Comparison of ENCODE assay signal across 22 cellular contexts in genomic region chr6:38846844-38847243, GRCh38.
A peak's percentile ranks its signal among the peaks of the same experiment; 100 is the strongest.
DNase-seq lines count a peak whose midpoint lies in the region; ATAC-seq, FAIRE-seq and TF ChIP-seq lines count a peak whose summit lies in the region.
"Had no signal": no experiment of that assay in that cellular context is flagged by ENCODE, and none has a peak within 500 bp of the region (broad histone marks: within the 10 kb centered on the region; RNA-seq: fewer than 3 reads in every experiment).

No MANE protein-coding gene starts in this region.

- H3K36me3 ChIP-seq in HCT116 (ENCODE audit: control insufficient read depth in 1 of 2, insufficient read depth in 2 of 2, low read length in 2 of 2) (no peaks in the 10 kb centered on the region), endothelial cell of umbilical vein (ENCODE audit: control insufficient read depth in 2 of 2, extremely low read depth in 1 of 2, insufficient read depth in 2 of 2, low read length in 2 of 2) (no peaks in the 10 kb centered on the region)
- H3K36me3 ChIP-seq: BE2C, colonic mucosa, tibial artery had no signal

- TF ChIP-seq RAD21 in HCT116 (IDR thresholded peaks at IDR 0.05; ENCODE audit: low read depth), result no peak

- FAIRE-seq in endothelial cell of umbilical vein (lab: Jason Lieb, UNC), result no peak
- FAIRE-seq: endometrium, GM18507 had no signal

- POLR2A ChIA-PET in HCT116 (lab: Charles Lee) (no interaction called here), endothelial cell of umbilical vein (lab: Charles Lee) (no interaction called here)

- H2AFZ ChIP-seq in HCT116 (ENCODE audit: low read depth, low read length, poor library complexity, severe bottlenecking), result no peak overlapping the region
- H2AFZ ChIP-seq in endothelial cell of umbilical vein (ENCODE audit: low read depth, low read length), result no peak overlapping the region

- H3K9me1 ChIP-seq in endothelial cell of umbilical vein (replicated peaks; ENCODE audit: control insufficient read depth, extremely low read depth, insufficient read depth, low read length), result no peaks in the 10 kb centered on the region

- H3K9me2 ChIP-seq in HCT116 (ENCODE audit: insufficient read depth), result no peaks in the 10 kb centered on the region

- dilution Hi-C loops in endothelial cell of umbilical vein (cut with MboI; ENCODE audit: extremely low pct_ligation_motif_present, low sequenced_read_pairs), result no loop called here

- peak; percentile 18 for DNase-seq in HCT116 (ENCODE audit: low read depth, low spot score)
- peak; percentile 55 for DNase-seq in RPMI7951 (ENCODE audit: low read depth)
- no peak for DNase-seq in endothelial cell of umbilical vein (ENCODE audit: low read depth, low spot score)
- peak; percentile 11 for DNase-seq in non-pigmented ciliary epithelial cell (ENCODE audit: low read depth)
- no peak for DNase-seq in SIG-M5 (lab: John Stamatoyannopoulos, UW)
- DNase-seq in DMS79 (lab: John Stamatoyannopoulos, UW), result no peak
- no peak for DNase-seq in nucleus accumbens (lab: John Stamatoyannopoulos, UW)
- DNase-seq: activated CD4-positive, alpha-beta T cell treated with anti-CD3 and anti-CD28 coated beads for 1 hour; activated effector memory CD4-positive, alpha-beta T cell treated with anti-CD3 and anti-CD28 coated beads, Interleukin-2, amount 50 U/mL, for 16 hours; amniotic stem cell; BE2C; colonic mucosa; DMS 273 treated with DMSO at 0.1 percent for 48 hours; H9; immature natural killer cell; NCI-H1694; NCI-H446 treated with DMSO at 0.1 percent for 48 hours; psoas muscle; tibial artery had no signal

- H3K9ac ChIP-seq in HCT116 (ENCODE audit: low read length) (no peak overlapping the region), endothelial cell of umbilical vein (replicated peaks; ENCODE audit: extremely low read depth, insufficient read depth, low read length) (no peak overlapping the region)

- no peak for TF ChIP-seq CTCF in HCT116 (IDR thresholded peaks at IDR 0.05 in 2 of 3, conservative IDR thresholded peaks at IDR 0.05 in 1 of 3; ENCODE audit: borderline replicate concordance in 1 of 3, insufficient read depth in 1 of 3, low read depth in 2 of 3, low read length in 2 of 3)
- no peak for TF ChIP-seq CTCF in endothelial cell of umbilical vein (IDR thresholded peaks at IDR 0.05; ENCODE audit: extremely low read depth in 1 of 2, insufficient read depth in 1 of 2, low read depth in 1 of 2, low read length in 2 of 2)

- TF ChIP-seq POLR2A in HCT116 (IDR thresholded peaks at IDR 0.05; ENCODE audit: borderline replicate concordance, extremely low read depth, insufficient read depth, insufficient read length), result no peak
- no peak for TF ChIP-seq POLR2A in endothelial cell of umbilical vein (IDR thresholded peaks at IDR 0.05; ENCODE audit: low read depth, low read length)

- RAD21 ChIA-PET in HCT116 (lab: Charles Lee; ENCODE audit: low non-redundant PET in 1 of 2, low total read pairs in 2 of 2, uncharacterized antibody in 2 of 2, unreplicated experiment in 2 of 2), result no interaction called here

- H3K27me3 ChIP-seq in HCT116 (ENCODE audit: insufficient read depth, low read length) (peaks cover 51% of the 10 kb centered on the region), endothelial cell of umbilical vein (ENCODE audit: control insufficient read depth in 2 of 2, insufficient read depth in 2 of 2, low read length in 2 of 2) (peaks cover 0 to 2% of the 10 kb centered on the region in 2 experiments)
- H3K27me3 ChIP-seq: BE2C, colonic mucosa, tibial artery had no signal

- intact Hi-C loops in HCT116 (cut with micrococcal nuclease), result no loop called here
- intact Hi-C loops in endothelial cell of umbilical vein (cut with micrococcal nuclease), result no loop called here

- H3K4me2 ChIP-seq in HCT116 (ENCODE audit: low read length) (no peak overlapping the region), endothelial cell of umbilical vein (ENCODE audit: insufficient read depth, low read length) (no peak overlapping the region)

- H3K9me3 ChIP-seq in HCT116 (ENCODE audit: control insufficient read depth in 1 of 2, insufficient read depth in 1 of 2, low read depth in 1 of 2, low read length in 2 of 2) (no peaks in the 10 kb centered on the region), endothelial cell of umbilical vein (replicated peaks; ENCODE audit: control insufficient read depth, insufficient read depth, low read length) (no peaks in the 10 kb centered on the region)
- H3K9me3 ChIP-seq: BE2C, colonic mucosa, psoas muscle, tibial artery had no signal

- H4K20me1 ChIP-seq in HCT116 (ENCODE audit: insufficient read depth), result no peaks in the 10 kb centered on the region
- no peaks in the 10 kb centered on the region for H4K20me1 ChIP-seq in endothelial cell of umbilical vein (replicated peaks; ENCODE audit: control insufficient read depth, extremely low read depth, insufficient read depth, low read length)

- peak; percentile 84 for ATAC-seq in HCT116
- no peak for ATAC-seq in HG02870 (IDR thresholded peaks at IDR 0.05; ENCODE audit: unreplicated experiment)
- ATAC-seq: psoas muscle had no signal

- H3K4me3 ChIP-seq in HCT116 (replicated peaks in 1 of 2; ENCODE audit: low read depth in 1 of 2, low read length in 2 of 2), result no peak overlapping the region
- no peak overlapping the region for H3K4me3 ChIP-seq in endothelial cell of umbilical vein (replicated peaks in 1 of 3; ENCODE audit: insufficient read depth in 1 of 3, low read depth in 1 of 3, low read length in 3 of 3)
- H3K4me3 ChIP-seq: colonic mucosa, psoas muscle, tibial artery had no signal

- BruUV-seq in HCT116 (replicated peaks; lab: Mats Ljungman, UMichigan) (no TSS peak), endothelial cell of umbilical vein (replicated peaks; lab: Mats Ljungman, UMichigan) (no TSS peak)

- H3K4me1 ChIP-seq in HCT116 (ENCODE audit: control insufficient read depth in 1 of 2, insufficient read depth in 2 of 2, low read length in 2 of 2) (peaks cover 0 to 5% of the 10 kb centered on the region in 2 experiments; a peak in 2 of 4 replicates), endothelial cell of umbilical vein (ENCODE audit: control insufficient read depth, extremely low read depth, insufficient read depth, low read length) (no peaks in the 10 kb centered on the region)
- H3K4me1 ChIP-seq: BE2C, colonic mucosa, psoas muscle, tibial artery had no signal

- no peaks in the 10 kb centered on the region for H3K79me2 ChIP-seq in HCT116 (ENCODE audit: insufficient read depth, low read length)
- no peaks in the 10 kb centered on the region for H3K79me2 ChIP-seq in endothelial cell of umbilical vein (ENCODE audit: control insufficient read depth, insufficient read depth, low read length)

- CTCF ChIA-PET in HCT116 (lab: Charles Lee) (no interaction called here), endothelial cell of umbilical vein (lab: Charles Lee) (interaction anchor here (1.2 kb wide), 1 partner anchor 26 kb away, joined by 3 read pairs; no protein-coding TSS in a partner anchor)

- H3K27ac ChIP-seq in HCT116 (ENCODE audit: low read depth, low read length) (no peak overlapping the region), endothelial cell of umbilical vein (ENCODE audit: insufficient read depth, low read depth, low read length) (no peak overlapping the region)
- H3K27ac ChIP-seq: colonic mucosa, psoas muscle, tibial artery had no signal

TF ChIP-seq in HCT116, 20 proteins besides CTCF, POLR2A, EP300 and RAD21 (continues in another document):
- TF ChIP-seq REST (IDR thresholded peaks at IDR 0.05; ENCODE audit: low read depth), result no peak

TF ChIP-seq in endothelial cell of umbilical vein, 7 proteins besides CTCF, POLR2A, EP300 and RAD21:
- TF ChIP-seq, protein P1, sequence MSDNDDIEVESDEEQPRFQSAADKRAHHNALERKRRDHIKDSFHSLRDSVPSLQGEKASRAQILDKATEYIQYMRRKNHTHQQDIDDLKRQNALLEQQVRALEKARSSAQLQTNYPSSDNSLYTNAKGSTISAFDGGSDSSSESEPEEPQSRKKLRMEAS (IDR thresholded peaks at IDR 0.05; ENCODE audit: insufficient read depth, insufficient read length), result no peak
- TF ChIP-seq FOS (IDR thresholded peaks at IDR 0.05; ENCODE audit: borderline replicate concordance, insufficient read depth, low read length), result peak; percentile 41

Comparison
In these comparisons a context has a peak if more than half of its experiments do, and no peak if none do; other contexts are left out.
1. DNase-seq: peak in HCT116 (single experiment), RPMI7951 (single experiment) and non-pigmented ciliary epithelial cell (single experiment); none in endothelial cell of umbilical vein (single experiment), SIG-M5 (single experiment), DMS79 (single experiment) and nucleus accumbens (0 of 56).